ENCODE assay signal across 1 cellular context in genomic region chr14:95123895-95124579, GRCh38.
TF ChIP-seq lines count a peak whose summit lies in the region.

No MANE protein-coding gene starts in this region.

TF ChIP-seq in WTC11, 78 proteins besides CTCF, POLR2A, EP300 and RAD21 (continued from another document):
- TF ChIP-seq ZNF425 (CRISPR knock-in tag; conservative IDR thresholded peaks at IDR 0.05) (no peak), E2F4 (CRISPR knock-in tag; IDR thresholded peaks at IDR 0.05; ENCODE audit: borderline replicate concordance, low read depth) (no peak), GABPB1 (CRISPR knock-in tag; IDR thresholded peaks at IDR 0.05) (no peak), ERG (CRISPR knock-in tag; IDR thresholded peaks at IDR 0.05) (no peak), MXD4 (CRISPR knock-in tag; IDR thresholded peaks at IDR 0.05; ENCODE audit: borderline replicate concordance) (no peak), ZNF317 (CRISPR knock-in tag; IDR thresholded peaks at IDR 0.05; ENCODE audit: borderline replicate concordance, low read depth) (no peak), ARID4B (CRISPR knock-in tag; IDR thresholded peaks at IDR 0.05; ENCODE audit: borderline replicate concordance) (no peak), MYBL2 (CRISPR knock-in tag; IDR thresholded peaks at IDR 0.05) (no peak), RELA (CRISPR knock-in tag; IDR thresholded peaks at IDR 0.05; ENCODE audit: borderline replicate concordance) (no peak), ZNF138 (CRISPR knock-in tag; conservative IDR thresholded peaks at IDR 0.05) (no peak)
TF ChIP-seq in WTC11: peak in this region for 0.
